Comparison of ENCODE assay signal across 8 cellular contexts in genomic region chr12:57280234-57281062, GRCh38. TPM values are rescaled to one million over a fixed set of nuclear protein-coding genes. Genes with fewer than 3 reads are reported as not detected.
DNase-seq lines count a peak whose midpoint lies in the region; ATAC-seq and TF ChIP-seq lines count a peak whose summit lies in the region.

No MANE protein-coding gene starts in this region.

- H3K27ac ChIP-seq in VCaP, result peak overlapping the region; percentile 80
- H3K27ac ChIP-seq in neuronal stem cell (replicated peaks; ENCODE audit: low read length), result no peak overlapping the region

- H2BK12ac ChIP-seq in neuronal stem cell (ENCODE audit: low read length), result no peak overlapping the region

- no peak overlapping the region for H4K8ac ChIP-seq in neuronal stem cell (ENCODE audit: low read depth, low read length)

- H3K36me3 ChIP-seq in neuronal stem cell (replicated peaks in 1 of 2; ENCODE audit: control insufficient read depth in 2 of 2, insufficient read depth in 2 of 2, low read length in 2 of 2), result peaks cover 11 to 81% of the 10 kb centered on the region in 2 donors

- peak overlapping the region in 1 of 2 donors; percentile 28 for H3K4me3 ChIP-seq in cardiac fibroblast (replicated peaks in 1 of 2; ENCODE audit: low read depth in 2 of 2, low read length in 2 of 2)
- H3K4me3 ChIP-seq in neuronal stem cell (ENCODE audit: low read length in 2 of 2), result no peak overlapping the region

- no peak overlapping the region for H3K18ac ChIP-seq in neuronal stem cell (ENCODE audit: low read length)

- H4K91ac ChIP-seq in neuronal stem cell (ENCODE audit: low read depth, low read length, poor library complexity), result no peak overlapping the region

- no peak overlapping the region for H3K23ac ChIP-seq in neuronal stem cell (ENCODE audit: low read depth, low read length, poor library complexity)

- no peak overlapping the region for H2BK5ac ChIP-seq in neuronal stem cell (ENCODE audit: low read length)

- no peak overlapping the region for H2BK15ac ChIP-seq in neuronal stem cell (ENCODE audit: low read length)

- H2AK5ac ChIP-seq in neuronal stem cell (ENCODE audit: low read depth, low read length), result no peak overlapping the region

- WGBS in neuronal stem cell (ENCODE audit: extremely low coverage in 2 of 2, insufficient read length in 2 of 2, insufficient replicate concordance in 1 of 2), 2 donors, result no CpG with 5 or more reads among the region's 9 CpGs

- no peaks in the 10 kb centered on the region for H3K79me1 ChIP-seq in neuronal stem cell (ENCODE audit: low read depth, low read length)

- H3K4me1 ChIP-seq in neuronal stem cell (ENCODE audit: control insufficient read depth in 2 of 2, insufficient read depth in 1 of 2, low read depth in 1 of 2, low read length in 2 of 2), result peaks cover 1 to 3% of the 10 kb centered on the region in 2 donors

- peak; percentile 24 for DNase-seq in DMS153 treated with DMSO at 0.1 percent for 48 hours (lab: John Stamatoyannopoulos, UW; ENCODE audit: unreplicated experiment)
- peak; percentile 80 for DNase-seq in HS-5 (ENCODE audit: low read depth)
- peak; percentile 87 to 96 for DNase-seq in cardiac fibroblast (ENCODE audit: low read depth in 2 of 2)
- peak; percentile 81 for DNase-seq in myocyte (ENCODE audit: low read depth)
- peak; percentile 72 for DNase-seq in stimulated activated naive CD4-positive, alpha-beta T cell treated with Interleukin-2 at 50 U/mL for 16 hours (lab: John Stamatoyannopoulos, UW)
- DNase-seq in neuronal stem cell (ENCODE audit: low spot score), result no peak

- TF ChIP-seq CTCF in VCaP (conservative IDR thresholded peaks at IDR 0.05) (no peak), cardiac fibroblast (IDR thresholded peaks at IDR 0.05; ENCODE audit: low read depth, low read length) (no peak)

- H3K9me3 ChIP-seq in neuronal stem cell (replicated peaks in 1 of 2; ENCODE audit: control insufficient read depth in 2 of 2, insufficient read depth in 1 of 2, low read depth in 1 of 2, low read length in 2 of 2), result no peaks in the 10 kb centered on the region

- no peak overlapping the region for H3K14ac ChIP-seq in neuronal stem cell (ENCODE audit: low read length)

- no peak overlapping the region for H3K9ac ChIP-seq in neuronal stem cell (ENCODE audit: low read depth, low read length, poor library complexity)

- peak; percentile 85 for ATAC-seq in GM21381 (IDR thresholded peaks at IDR 0.05; ENCODE audit: unreplicated experiment)

- no peak overlapping the region for H3K4me2 ChIP-seq in neuronal stem cell (ENCODE audit: insufficient read depth, low read length, poor library complexity, severe bottlenecking)

- no peak overlapping the region for H3K4ac ChIP-seq in neuronal stem cell (ENCODE audit: low read length)

- H3K27me3 ChIP-seq in neuronal stem cell (ENCODE audit: control insufficient read depth in 3 of 3, insufficient read depth in 3 of 3, low read depth in 1 of 3, low read length in 3 of 3), result no peaks in the 10 kb centered on the region

- no peak overlapping the region for H2BK120ac ChIP-seq in neuronal stem cell (ENCODE audit: low read depth, low read length)

- H2AFZ ChIP-seq in neuronal stem cell (ENCODE audit: low read length), result no peak overlapping the region

RNA-seq across cellular contexts. Expression of gene STAC3, which starts 29.5 kb away (rescaled TPM):
- 594 and 728 TPM in 2 replicates for total RNA-seq in myocyte
- polyA plus RNA-seq in myocyte (2012), result 337 TPM
- 0.79 TPM for polyA plus RNA-seq in neuronal stem cell (2013, experiment 1 of 2)
- polyA plus RNA-seq in neuronal stem cell (2013, experiment 2 of 2), result 0.93 TPM

RNA-seq across cellular contexts. Expression of gene SHMT2, which starts 50.9 kb away (rescaled TPM):
- 147 and 153 TPM in 2 replicates for total RNA-seq in myocyte
- 292 TPM for polyA plus RNA-seq in myocyte (2012)
- 117 TPM for polyA plus RNA-seq in neuronal stem cell (2013, experiment 1 of 2)
- 112 TPM for polyA plus RNA-seq in neuronal stem cell (2013, experiment 2 of 2)
